ENCODE assay signal across 8 cellular contexts in genomic region chr22:31399211-31400022, GRCh38. TPM values are rescaled to one million over a fixed set of nuclear protein-coding genes. Genes with fewer than 3 reads are reported as not detected.
DNase-seq lines count a peak whose midpoint lies in the region; ATAC-seq, FAIRE-seq and TF ChIP-seq lines count a peak whose summit lies in the region.

Gene DRG1 (plus strand): TSS chr22:31399604. CDS start chr22:31399684, 80 bp downstream.

- H3K27me3 ChIP-seq in adrenal gland (no peaks in the 10 kb centered on the region), heart right ventricle (no peaks in the 10 kb centered on the region), upper lobe of right lung (no peaks in the 10 kb centered on the region)

- ATAC-seq in HG02840 (IDR thresholded peaks at IDR 0.05; ENCODE audit: low FRiP score, unreplicated experiment): peak; percentile 93
- ATAC-seq in T-cell (replicated peaks in 1 of 4): peak; percentile 98 to 100 (median 99)
- ATAC-seq in heart right ventricle: peak; percentile 99 to 100 (median 100)
- ATAC-seq in upper lobe of right lung: peak; percentile 99

- H3K27me3 Mint-ChIP-seq in T-cell: peaks cover 0 to 1% of the 10 kb centered on the region in 2 donors

- peak in 3 of 6 experiments; percentile 2 to 31 (median 30) for TF ChIP-seq CTCF in adrenal gland (IDR thresholded peaks at IDR 0.05)
- TF ChIP-seq CTCF in heart right ventricle (IDR thresholded peaks at IDR 0.05): peak in 2 of 9 donors; percentile 12 to 15
- TF ChIP-seq CTCF in upper lobe of right lung (IDR thresholded peaks at IDR 0.05): no peak

- CTCF ChIA-PET in T-cell (lab: Charles Lee): interaction anchor here in 1 of 2 donors (1.6 kb wide), 1 partner anchor 53 kb away, joined by 4 read pairs; no protein-coding TSS in a partner anchor

- TF ChIP-seq POLR2A in GM12891 (IDR thresholded peaks at IDR 0.05; ENCODE audit: low read depth, low read length): peak; percentile 99
- peak; percentile 91 to 92 for TF ChIP-seq POLR2A in adrenal gland (IDR thresholded peaks at IDR 0.05)

- H3K27ac ChIP-seq in adrenal gland: peak within 1 kb of the TSS; percentile 55 to 91 (median 80)
- H3K27ac ChIP-seq in heart right ventricle: peak within 1 kb of the TSS; percentile 71 to 94 (median 88)
- peak within 1 kb of the TSS; percentile 87 for H3K27ac ChIP-seq in upper lobe of right lung

- peaks cover 22 to 30% (median 25%) of the 10 kb centered on the region in 3 donors for H3K4me1 Mint-ChIP-seq in T-cell

- DNase-seq in GM12891 (ENCODE audit: insufficient read length, low spot score) (peak; percentile 98), NCI-H1436 treated with DMSO at 0.1 percent for 48 hours (lab: John Stamatoyannopoulos, UW) (peak; percentile 80), T-cell (peak; percentile 90 to 97 (median 94)), adrenal gland (peak; percentile 97 to 98 (median 98)), heart right ventricle (peak; percentile 98 to 99), posterior vena cava (ENCODE audit: low spot score) (peak; percentile 99), upper lobe of right lung (peak; percentile 99)

- peaks cover 10 to 26% of the 10 kb centered on the region in 2 donors for H3K4me1 ChIP-seq in adrenal gland (replicated peaks in 1 of 2)
- H3K4me1 ChIP-seq in heart right ventricle: peaks cover 0 to 26% (median 18%) of the 10 kb centered on the region in 9 donors
- peaks cover 10% of the 10 kb centered on the region for H3K4me1 ChIP-seq in upper lobe of right lung

- peaks cover 5% of the 10 kb centered on the region for H3K36me3 Mint-ChIP-seq in T-cell

- peaks cover 0 to 34% of the 10 kb centered on the region in 2 donors for H3K36me3 ChIP-seq in adrenal gland (replicated peaks in 1 of 2)
- peaks cover 0 to 39% (median 26%) of the 10 kb centered on the region in 9 donors for H3K36me3 ChIP-seq in heart right ventricle
- H3K36me3 ChIP-seq in upper lobe of right lung: peaks cover 31% of the 10 kb centered on the region

- H3K27ac Mint-ChIP-seq in T-cell: peak within 1 kb of the TSS; percentile 91 to 93

- H3K9me3 Mint-ChIP-seq in T-cell: no peaks in the 10 kb centered on the region

- peak; percentile 100 for FAIRE-seq in GM12891 (lab: Jason Lieb, UNC)

- WGBS in adrenal gland, 4 donors: 0 to 1% (median 0%) methylated on average over 31 to 72 of the region's 72 CpGs
- 0% methylated on average over 72 of the region's 72 CpGs for WGBS in heart right ventricle, 2 donors

- POLR2A ChIA-PET in T-cell (lab: Charles Lee): interaction anchor here in 1 of 2 donors (0.6 kb wide), 1 partner anchor 109 kb away, joined by 4 read pairs; no protein-coding TSS in a partner anchor

- no peaks in the 10 kb centered on the region for H3K9me3 ChIP-seq in adrenal gland (replicated peaks in 1 of 3)
- H3K9me3 ChIP-seq in heart right ventricle: no peaks in the 10 kb centered on the region
- H3K9me3 ChIP-seq in upper lobe of right lung: no peaks in the 10 kb centered on the region

- intact Hi-C loops in adrenal gland (cut with DNase I) (loop anchor here in 1 of 2 donors (5.0 kb wide), 1 partner anchor 52 kb away; the partner anchor contains the start of gene PATZ1), heart right ventricle (cut with DNase I) (loop anchor here in 8 of 10 donors (1.0 to 10.0 kb wide), 5 partner anchors 52 to 65 kb away; partner anchors contain the start of gene PATZ1 (in 7 of the 8)), posterior vena cava (cut with DNase I) (no loop called here), upper lobe of right lung (cut with DNase I) (no loop called here)

- peak within 1 kb of the TSS; percentile 1 to 80 (median 60) for H3K4me3 ChIP-seq in adrenal gland
- peak within 1 kb of the TSS; percentile 70 to 100 (median 84) for H3K4me3 ChIP-seq in heart right ventricle
- H3K4me3 ChIP-seq in upper lobe of right lung: peak within 1 kb of the TSS; percentile 86

- peak within 1 kb of the TSS; percentile 94 to 97 (median 96) for H3K4me3 Mint-ChIP-seq in T-cell

TF ChIP-seq in GM12891, 5 proteins besides CTCF, POLR2A, EP300 and RAD21:
- no peak for TF ChIP-seq SPI1 (IDR thresholded peaks at IDR 0.05; ENCODE audit: low read depth, low read length)
- TF ChIP-seq PAX5 (IDR thresholded peaks at IDR 0.05; ENCODE audit: insufficient read depth, low read length, severe bottlenecking): peak; percentile 85
- TF ChIP-seq TAF1 (IDR thresholded peaks at IDR 0.05; ENCODE audit: low read depth, low read length): peak; percentile 90
- TF ChIP-seq POU2F2 (IDR thresholded peaks at IDR 0.05; ENCODE audit: low read depth, low read length): peak; percentile 61
- peak; percentile 97 for TF ChIP-seq POLR2AphosphoS5 (IDR thresholded peaks at IDR 0.05; ENCODE audit: low read depth, low read length)

RNA-seq across cellular contexts. Expression of gene DRG1, which starts in this region (rescaled TPM):
- 63.7 TPM for polyA plus RNA-seq in GM12891 (2012; ENCODE audit: low read depth, missing spikeins)
- total RNA-seq in T-cell: 10 to 100 TPM; 56.9 to 69.3 (median 62.3) TPM
- total RNA-seq in adrenal gland: 10 to 100 TPM; 47.2 to 84.6 (median 62.1) TPM
- polyA plus RNA-seq in adrenal gland: 10 to 100 TPM; 57.4 to 89.0 (median 75.0) TPM
- total RNA-seq in heart right ventricle: 10 to 100 TPM; 50.4 to 76.7 (median 60.2) TPM
- polyA plus RNA-seq in heart right ventricle: 10 to 100 TPM; 65.7 to 71.7 TPM
- 10 to 100 TPM; 37.8 to 40.3 TPM for total RNA-seq in posterior vena cava
- total RNA-seq in upper lobe of right lung: 35.5 TPM

Comparison
In these comparisons a context has a peak if more than half of its experiments do, and no peak if none do; other contexts are left out.
1. Peak in every context shown above with its lines: DNase-seq, ATAC-seq, H3K4me3 ChIP-seq and H3K27ac ChIP-seq.
2. intact Hi-C loops: an anchor here in heart right ventricle (1.0 to 10.0 kb wide); none called in posterior vena cava and upper lobe of right lung.